In genomic region chr1:1356796-1357401, GRCh38 we compare ENCODE assay signal across 8 cellular contexts. TPM values are rescaled to one million over a fixed set of nuclear protein-coding genes. Genes with fewer than 3 reads are reported as not detected.
A peak's percentile ranks its signal among the peaks of the same experiment; 100 is the strongest.
DNase-seq lines count a peak whose midpoint lies in the region; TF ChIP-seq lines count a peak whose summit lies in the region.
"Had no signal": no experiment of that assay in that cellular context is flagged by ENCODE, and none has a peak within 500 bp of the region (broad histone marks: within the 10 kb centered on the region; RNA-seq: fewer than 3 reads in every experiment).

No MANE protein-coding gene starts in this region.

- no peak for DNase-seq in astrocyte of the cerebellum (ENCODE audit: low read depth)
- no peak for DNase-seq in SIG-M5 (lab: John Stamatoyannopoulos, UW)
- DNase-seq in activated naive CD4-positive, alpha-beta T cell treated with Interleukin-2 at 50 U/mL for 16 hours = no peak
- DNase-seq in dermis blood vessel endothelial cell = no peak
- DNase-seq: CD4-positive, CD25-positive, alpha-beta regulatory T cell; NCI-H446 had no signal

- H3K36me3 ChIP-seq in ACC112 (ENCODE audit: insufficient read depth, low read length) = no peaks in the 10 kb centered on the region
- peaks cover 0 to 3% of the 10 kb centered on the region in 2 donors for H3K36me3 ChIP-seq in mucosa of rectum (ENCODE audit: control insufficient read depth in 2 of 2, insufficient read depth in 2 of 2, low read length in 2 of 2)

- peaks cover 48% of the 10 kb centered on the region for H3K4me1 ChIP-seq in ACC112 (ENCODE audit: control insufficient read depth, insufficient read depth, low read length, unreplicated experiment)
- H3K4me1 ChIP-seq in mucosa of rectum (ENCODE audit: control insufficient read depth in 2 of 2, insufficient read depth in 2 of 2, low read length in 2 of 2) = peaks cover 2 to 4% of the 10 kb centered on the region in 2 donors

- H3K9me3 ChIP-seq in mucosa of rectum (ENCODE audit: control insufficient read depth in 2 of 2, low read length in 2 of 2) = no peaks in the 10 kb centered on the region

- in situ Hi-C loops in astrocyte of the cerebellum (cut with HindIII; ENCODE audit: low sequenced_read_pairs) = no loop called here

- peak overlapping the region in 1 of 2 donors; percentile 26 for H3K9ac ChIP-seq in mucosa of rectum (ENCODE audit: low read depth in 1 of 2, low read length in 2 of 2)

- peaks cover 31% of the 10 kb centered on the region for H3K79me2 ChIP-seq in ACC112 (ENCODE audit: control insufficient read depth, insufficient read depth, low read length, unreplicated experiment)

- TF ChIP-seq CTCF in astrocyte of the cerebellum (IDR thresholded peaks at IDR 0.05; ENCODE audit: low read depth, low read length, missing control alignments) = no peak

- no peak overlapping the region for H2AFZ ChIP-seq in ACC112 (ENCODE audit: low read length, unreplicated experiment)

- H3K27me3 ChIP-seq in ACC112 (ENCODE audit: insufficient read depth, low read length) (no peaks in the 10 kb centered on the region), mucosa of rectum (ENCODE audit: control insufficient read depth in 2 of 2, insufficient read depth in 2 of 2, low read length in 2 of 2) (peaks cover 18 to 25% of the 10 kb centered on the region in 2 donors)

- peak overlapping the region; percentile 90 for H3K4me3 ChIP-seq in ACC112 (ENCODE audit: low read depth, low read length)
- peak overlapping the region; percentile 87 for H3K4me3 ChIP-seq in astrocyte of the cerebellum (ENCODE audit: low read depth, low read length)
- peak overlapping the region; percentile 27 to 65 for H3K4me3 ChIP-seq in mucosa of rectum (ENCODE audit: low read length in 2 of 2)

- H3K27ac ChIP-seq in ACC112 (ENCODE audit: low read depth, low read length) = peak overlapping the region; percentile 93
- peak overlapping the region; percentile 79 to 82 for H3K27ac ChIP-seq in mucosa of rectum (ENCODE audit: low read depth in 2 of 2, low read length in 2 of 2)

RNA-seq across cellular contexts. Expression of gene MXRA8, which starts 1.5 kb away (rescaled TPM):
- total RNA-seq in dermis blood vessel endothelial cell = 0.56 and 1.7 TPM in 2 replicates

RNA-seq across cellular contexts. Expression of gene DVL1, which starts 7.7 kb away (rescaled TPM):
- total RNA-seq in dermis blood vessel endothelial cell = 43.5 and 54.6 TPM in 2 replicates

RNA-seq across cellular contexts. Expression of gene AURKAIP1, which starts 18.1 kb away (rescaled TPM):
- total RNA-seq in dermis blood vessel endothelial cell = 80.2 and 106 TPM in 2 replicates

RNA-seq across cellular contexts. Expression of gene TAS1R3, which starts 25.8 kb away (rescaled TPM):
- 0.28 and 0.85 TPM in 2 replicates for total RNA-seq in dermis blood vessel endothelial cell

RNA-seq across cellular contexts. Expression of gene CPTP, which starts 32.3 kb away (rescaled TPM):
- total RNA-seq in dermis blood vessel endothelial cell = 21.6 and 33.3 TPM in 2 replicates
